ENCODE assay signal across 1 cellular context in the genomic region with DNA sequence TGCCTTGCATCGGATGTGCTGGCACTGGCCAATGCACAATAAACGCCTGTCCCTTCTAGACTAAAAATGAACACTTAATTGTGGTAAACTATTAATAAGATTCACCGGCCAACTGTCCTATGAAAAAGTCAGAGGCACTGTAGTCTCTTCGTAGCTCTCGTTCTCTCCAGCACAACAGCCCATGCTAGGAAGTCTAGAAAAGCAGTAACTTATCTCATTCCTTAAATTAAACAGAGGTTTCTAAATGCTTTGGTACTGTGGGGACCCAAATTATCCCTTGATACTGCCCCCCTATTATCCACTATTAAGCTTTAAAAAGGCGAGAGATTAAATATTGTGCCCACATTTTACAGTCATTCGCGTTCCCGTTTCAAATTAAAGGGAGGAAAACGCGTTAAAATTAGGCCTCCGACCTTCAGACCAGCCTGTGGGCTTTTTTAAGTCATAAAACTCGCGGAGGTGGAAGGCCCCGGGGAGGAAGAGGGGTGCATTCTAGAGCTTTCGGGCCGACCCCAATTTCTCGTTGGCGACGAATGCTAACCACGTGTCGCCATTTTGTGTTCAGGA.
TF ChIP-seq lines count a peak whose summit lies in the region.

No MANE protein-coding gene starts in this region.

TF ChIP-seq in K562, 482 proteins besides CTCF, POLR2A, EP300 and RAD21 (continued from another document and continues in another):
- TF ChIP-seq, protein P1, sequence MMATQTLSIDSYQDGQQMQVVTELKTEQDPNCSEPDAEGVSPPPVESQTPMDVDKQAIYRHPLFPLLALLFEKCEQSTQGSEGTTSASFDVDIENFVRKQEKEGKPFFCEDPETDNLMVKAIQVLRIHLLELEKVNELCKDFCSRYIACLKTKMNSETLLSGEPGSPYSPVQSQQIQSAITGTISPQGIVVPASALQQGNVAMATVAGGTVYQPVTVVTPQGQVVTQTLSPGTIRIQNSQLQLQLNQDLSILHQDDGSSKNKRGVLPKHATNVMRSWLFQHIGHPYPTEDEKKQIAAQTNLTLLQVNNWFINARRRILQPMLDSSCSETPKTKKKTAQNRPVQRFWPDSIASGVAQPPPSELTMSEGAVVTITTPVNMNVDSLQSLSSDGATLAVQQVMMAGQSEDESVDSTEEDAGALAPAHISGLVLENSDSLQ (IDR thresholded peaks at IDR 0.05) = no peak
- TF ChIP-seq KLF6 (CRISPR knock-in tag; IDR thresholded peaks at IDR 0.05; ENCODE audit: borderline replicate concordance) (no peak), MBD2 (IDR thresholded peaks at IDR 0.05; ENCODE audit: borderline replicate concordance, low read depth) (no peak), ZNF780A (CRISPR knock-in tag; IDR thresholded peaks at IDR 0.05) (no peak), PHF20 (IDR thresholded peaks at IDR 0.05; ENCODE audit: partially characterized antibody) (no peak), HDGF (IDR thresholded peaks at IDR 0.05) (no peak), HDAC8 (tag; IDR thresholded peaks at IDR 0.05) (no peak), MAFK (IDR thresholded peaks at IDR 0.05; ENCODE audit: low read length) (no peak), ZBTB26 (CRISPR knock-in tag; IDR thresholded peaks at IDR 0.05) (no peak; the same call in 1 of the 2 replicates), ETV1 (tag; conservative IDR thresholded peaks at IDR 0.05; ENCODE audit: low read depth) (peak; percentile 22; the same call in 1 of the 2 replicates), CC2D1A (IDR thresholded peaks at IDR 0.05) (no peak), PCBP2 (IDR thresholded peaks at IDR 0.05; ENCODE audit: low read depth, low read length, poor library complexity, severe bottlenecking) (no peak), ZNF121 (CRISPR knock-in tag; conservative IDR thresholded peaks at IDR 0.05) (no peak), RBM14 (IDR thresholded peaks at IDR 0.05; ENCODE audit: borderline replicate concordance, insufficient read depth, low read depth, low read length) (no peak), BRF1 (IDR thresholded peaks at IDR 0.05; ENCODE audit: borderline replicate concordance, extremely low read depth, insufficient read length) (no peak), SAFB2 (IDR thresholded peaks at IDR 0.05; ENCODE audit: borderline replicate concordance, low read depth, low read length, severe bottlenecking) (no peak), ZNF41 (CRISPR knock-in tag; conservative IDR thresholded peaks at IDR 0.05) (peak; percentile 89; the same call in 1 of the 2 replicates), FOXP1 (CRISPR knock-in tag; IDR thresholded peaks at IDR 0.05) (no peak), JUND (IDR thresholded peaks at IDR 0.05; ENCODE audit: borderline replicate concordance, low read depth, low read length) (no peak), JUND (tag; IDR thresholded peaks at IDR 0.05; ENCODE audit: borderline replicate concordance, low read depth, low read length) (0 out of 3 replicates have a peak, but pooled peaks have one; percentile 70), ZNF77 (CRISPR knock-in tag; IDR thresholded peaks at IDR 0.05) (no peak), KAT7 (CRISPR knock-in tag; IDR thresholded peaks at IDR 0.05; ENCODE audit: borderline replicate concordance) (no peak), E4F1 (CRISPR knock-in tag; IDR thresholded peaks at IDR 0.05; ENCODE audit: borderline replicate concordance) (0 out of 2 replicates have a peak, but pooled peaks have one; percentile 15), EWSR1 (IDR thresholded peaks at IDR 0.05; ENCODE audit: borderline replicate concordance, low read depth, partially characterized antibody) (no peak), ZNF79 (CRISPR knock-in tag; IDR thresholded peaks at IDR 0.05; ENCODE audit: low read depth) (no peak), MED1 (CRISPR knock-in tag; IDR thresholded peaks at IDR 0.05; ENCODE audit: borderline replicate concordance) (no peak), KDM4B (IDR thresholded peaks at IDR 0.05; ENCODE audit: borderline replicate concordance in 2 of 2, low read depth in 1 of 2) (no peak), PTBP1 (IDR thresholded peaks at IDR 0.05; ENCODE audit: low read depth, low read length) (no peak), GATAD2B (IDR thresholded peaks at IDR 0.05; ENCODE audit: borderline replicate concordance) (no peak), BACH1 (tag; IDR thresholded peaks at IDR 0.05) (peak; percentile 93; the same call in 1 of the 2 replicates), ZFP1 (CRISPR knock-in tag; IDR thresholded peaks at IDR 0.05) (no peak)
- TF ChIP-seq, protein P2, sequence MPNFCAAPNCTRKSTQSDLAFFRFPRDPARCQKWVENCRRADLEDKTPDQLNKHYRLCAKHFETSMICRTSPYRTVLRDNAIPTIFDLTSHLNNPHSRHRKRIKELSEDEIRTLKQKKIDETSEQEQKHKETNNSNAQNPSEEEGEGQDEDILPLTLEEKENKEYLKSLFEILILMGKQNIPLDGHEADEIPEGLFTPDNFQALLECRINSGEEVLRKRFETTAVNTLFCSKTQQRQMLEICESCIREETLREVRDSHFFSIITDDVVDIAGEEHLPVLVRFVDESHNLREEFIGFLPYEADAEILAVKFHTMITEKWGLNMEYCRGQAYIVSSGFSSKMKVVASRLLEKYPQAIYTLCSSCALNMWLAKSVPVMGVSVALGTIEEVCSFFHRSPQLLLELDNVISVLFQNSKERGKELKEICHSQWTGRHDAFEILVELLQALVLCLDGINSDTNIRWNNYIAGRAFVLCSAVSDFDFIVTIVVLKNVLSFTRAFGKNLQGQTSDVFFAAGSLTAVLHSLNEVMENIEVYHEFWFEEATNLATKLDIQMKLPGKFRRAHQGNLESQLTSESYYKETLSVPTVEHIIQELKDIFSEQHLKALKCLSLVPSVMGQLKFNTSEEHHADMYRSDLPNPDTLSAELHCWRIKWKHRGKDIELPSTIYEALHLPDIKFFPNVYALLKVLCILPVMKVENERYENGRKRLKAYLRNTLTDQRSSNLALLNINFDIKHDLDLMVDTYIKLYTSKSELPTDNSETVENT (CRISPR knock-in tag; IDR thresholded peaks at IDR 0.05) = no peak
- TF ChIP-seq, protein P3, sequence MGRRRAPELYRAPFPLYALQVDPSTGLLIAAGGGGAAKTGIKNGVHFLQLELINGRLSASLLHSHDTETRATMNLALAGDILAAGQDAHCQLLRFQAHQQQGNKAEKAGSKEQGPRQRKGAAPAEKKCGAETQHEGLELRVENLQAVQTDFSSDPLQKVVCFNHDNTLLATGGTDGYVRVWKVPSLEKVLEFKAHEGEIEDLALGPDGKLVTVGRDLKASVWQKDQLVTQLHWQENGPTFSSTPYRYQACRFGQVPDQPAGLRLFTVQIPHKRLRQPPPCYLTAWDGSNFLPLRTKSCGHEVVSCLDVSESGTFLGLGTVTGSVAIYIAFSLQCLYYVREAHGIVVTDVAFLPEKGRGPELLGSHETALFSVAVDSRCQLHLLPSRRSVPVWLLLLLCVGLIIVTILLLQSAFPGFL (CRISPR knock-in tag; IDR thresholded peaks at IDR 0.05) = no peak; the same call in 1 of the 2 replicates
- TF ChIP-seq, protein P4, sequence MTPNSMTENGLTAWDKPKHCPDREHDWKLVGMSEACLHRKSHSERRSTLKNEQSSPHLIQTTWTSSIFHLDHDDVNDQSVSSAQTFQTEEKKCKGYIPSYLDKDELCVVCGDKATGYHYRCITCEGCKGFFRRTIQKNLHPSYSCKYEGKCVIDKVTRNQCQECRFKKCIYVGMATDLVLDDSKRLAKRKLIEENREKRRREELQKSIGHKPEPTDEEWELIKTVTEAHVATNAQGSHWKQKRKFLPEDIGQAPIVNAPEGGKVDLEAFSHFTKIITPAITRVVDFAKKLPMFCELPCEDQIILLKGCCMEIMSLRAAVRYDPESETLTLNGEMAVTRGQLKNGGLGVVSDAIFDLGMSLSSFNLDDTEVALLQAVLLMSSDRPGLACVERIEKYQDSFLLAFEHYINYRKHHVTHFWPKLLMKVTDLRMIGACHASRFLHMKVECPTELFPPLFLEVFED (CRISPR knock-in tag; conservative IDR thresholded peaks at IDR 0.05) = no peak
- TF ChIP-seq, protein P5, sequence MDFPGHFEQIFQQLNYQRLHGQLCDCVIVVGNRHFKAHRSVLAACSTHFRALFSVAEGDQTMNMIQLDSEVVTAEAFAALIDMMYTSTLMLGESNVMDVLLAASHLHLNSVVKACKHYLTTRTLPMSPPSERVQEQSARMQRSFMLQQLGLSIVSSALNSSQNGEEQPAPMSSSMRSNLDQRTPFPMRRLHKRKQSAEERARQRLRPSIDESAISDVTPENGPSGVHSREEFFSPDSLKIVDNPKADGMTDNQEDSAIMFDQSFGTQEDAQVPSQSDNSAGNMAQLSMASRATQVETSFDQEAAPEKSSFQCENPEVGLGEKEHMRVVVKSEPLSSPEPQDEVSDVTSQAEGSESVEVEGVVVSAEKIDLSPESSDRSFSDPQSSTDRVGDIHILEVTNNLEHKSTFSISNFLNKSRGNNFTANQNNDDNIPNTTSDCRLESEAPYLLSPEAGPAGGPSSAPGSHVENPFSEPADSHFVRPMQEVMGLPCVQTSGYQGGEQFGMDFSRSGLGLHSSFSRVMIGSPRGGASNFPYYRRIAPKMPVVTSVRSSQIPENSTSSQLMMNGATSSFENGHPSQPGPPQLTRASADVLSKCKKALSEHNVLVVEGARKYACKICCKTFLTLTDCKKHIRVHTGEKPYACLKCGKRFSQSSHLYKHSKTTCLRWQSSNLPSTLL (IDR thresholded peaks at IDR 0.05) = no peak
- TF ChIP-seq, protein P6, sequence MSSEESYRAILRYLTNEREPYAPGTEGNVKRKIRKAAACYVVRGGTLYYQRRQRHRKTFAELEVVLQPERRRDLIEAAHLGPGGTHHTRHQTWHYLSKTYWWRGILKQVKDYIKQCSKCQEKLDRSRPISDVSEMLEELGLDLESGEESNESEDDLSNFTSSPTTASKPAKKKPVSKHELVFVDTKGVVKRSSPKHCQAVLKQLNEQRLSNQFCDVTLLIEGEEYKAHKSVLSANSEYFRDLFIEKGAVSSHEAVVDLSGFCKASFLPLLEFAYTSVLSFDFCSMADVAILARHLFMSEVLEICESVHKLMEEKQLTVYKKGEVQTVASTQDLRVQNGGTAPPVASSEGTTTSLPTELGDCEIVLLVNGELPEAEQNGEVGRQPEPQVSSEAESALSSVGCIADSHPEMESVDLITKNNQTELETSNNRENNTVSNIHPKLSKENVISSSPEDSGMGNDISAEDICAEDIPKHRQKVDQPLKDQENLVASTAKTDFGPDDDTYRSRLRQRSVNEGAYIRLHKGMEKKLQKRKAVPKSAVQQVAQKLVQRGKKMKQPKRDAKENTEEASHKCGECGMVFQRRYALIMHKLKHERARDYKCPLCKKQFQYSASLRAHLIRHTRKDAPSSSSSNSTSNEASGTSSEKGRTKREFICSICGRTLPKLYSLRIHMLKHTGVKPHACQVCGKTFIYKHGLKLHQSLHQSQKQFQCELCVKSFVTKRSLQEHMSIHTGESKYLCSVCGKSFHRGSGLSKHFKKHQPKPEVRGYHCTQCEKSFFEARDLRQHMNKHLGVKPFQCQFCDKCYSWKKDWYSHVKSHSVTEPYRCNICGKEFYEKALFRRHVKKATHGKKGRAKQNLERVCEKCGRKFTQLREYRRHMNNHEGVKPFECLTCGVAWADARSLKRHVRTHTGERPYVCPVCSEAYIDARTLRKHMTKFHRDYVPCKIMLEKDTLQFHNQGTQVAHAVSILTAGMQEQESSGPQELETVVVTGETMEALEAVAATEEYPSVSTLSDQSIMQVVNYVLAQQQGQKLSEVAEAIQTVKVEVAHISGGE (CRISPR knock-in tag; IDR thresholded peaks at IDR 0.05) = no peak
- TF ChIP-seq, protein P7, sequence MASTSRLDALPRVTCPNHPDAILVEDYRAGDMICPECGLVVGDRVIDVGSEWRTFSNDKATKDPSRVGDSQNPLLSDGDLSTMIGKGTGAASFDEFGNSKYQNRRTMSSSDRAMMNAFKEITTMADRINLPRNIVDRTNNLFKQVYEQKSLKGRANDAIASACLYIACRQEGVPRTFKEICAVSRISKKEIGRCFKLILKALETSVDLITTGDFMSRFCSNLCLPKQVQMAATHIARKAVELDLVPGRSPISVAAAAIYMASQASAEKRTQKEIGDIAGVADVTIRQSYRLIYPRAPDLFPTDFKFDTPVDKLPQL (IDR thresholded peaks at IDR 0.05; ENCODE audit: extremely low read depth, insufficient read length) = no peak
- TF ChIP-seq, protein P8, sequence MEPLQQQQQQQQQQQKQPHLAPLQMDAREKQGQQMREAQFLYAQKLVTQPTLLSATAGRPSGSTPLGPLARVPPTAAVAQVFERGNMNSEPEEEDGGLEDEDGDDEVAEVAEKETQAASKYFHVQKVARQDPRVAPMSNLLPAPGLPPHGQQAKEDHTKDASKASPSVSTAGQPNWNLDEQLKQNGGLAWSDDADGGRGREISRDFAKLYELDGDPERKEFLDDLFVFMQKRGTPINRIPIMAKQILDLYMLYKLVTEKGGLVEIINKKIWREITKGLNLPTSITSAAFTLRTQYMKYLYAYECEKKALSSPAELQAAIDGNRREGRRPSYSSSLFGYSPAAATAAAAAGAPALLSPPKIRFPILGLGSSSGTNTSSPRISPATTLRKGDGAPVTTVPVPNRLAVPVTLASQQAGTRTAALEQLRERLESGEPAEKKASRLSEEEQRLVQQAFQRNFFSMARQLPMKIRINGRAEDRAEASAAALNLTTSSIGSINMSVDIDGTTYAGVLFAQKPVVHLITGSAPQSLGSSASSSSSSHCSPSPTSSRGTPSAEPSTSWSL (CRISPR knock-in tag; IDR thresholded peaks at IDR 0.05; ENCODE audit: borderline replicate concordance) = no peak; the same call in 1 of the 2 replicates
- TF ChIP-seq, protein P9, sequence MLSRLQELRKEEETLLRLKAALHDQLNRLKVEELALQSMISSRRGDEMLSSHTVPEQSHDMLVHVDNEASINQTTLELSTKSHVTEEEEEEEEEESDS (CRISPR knock-in tag; IDR thresholded peaks at IDR 0.05) = no peak
